Comparison of ENCODE assay signal across 1 cellular context in the genomic region with DNA sequence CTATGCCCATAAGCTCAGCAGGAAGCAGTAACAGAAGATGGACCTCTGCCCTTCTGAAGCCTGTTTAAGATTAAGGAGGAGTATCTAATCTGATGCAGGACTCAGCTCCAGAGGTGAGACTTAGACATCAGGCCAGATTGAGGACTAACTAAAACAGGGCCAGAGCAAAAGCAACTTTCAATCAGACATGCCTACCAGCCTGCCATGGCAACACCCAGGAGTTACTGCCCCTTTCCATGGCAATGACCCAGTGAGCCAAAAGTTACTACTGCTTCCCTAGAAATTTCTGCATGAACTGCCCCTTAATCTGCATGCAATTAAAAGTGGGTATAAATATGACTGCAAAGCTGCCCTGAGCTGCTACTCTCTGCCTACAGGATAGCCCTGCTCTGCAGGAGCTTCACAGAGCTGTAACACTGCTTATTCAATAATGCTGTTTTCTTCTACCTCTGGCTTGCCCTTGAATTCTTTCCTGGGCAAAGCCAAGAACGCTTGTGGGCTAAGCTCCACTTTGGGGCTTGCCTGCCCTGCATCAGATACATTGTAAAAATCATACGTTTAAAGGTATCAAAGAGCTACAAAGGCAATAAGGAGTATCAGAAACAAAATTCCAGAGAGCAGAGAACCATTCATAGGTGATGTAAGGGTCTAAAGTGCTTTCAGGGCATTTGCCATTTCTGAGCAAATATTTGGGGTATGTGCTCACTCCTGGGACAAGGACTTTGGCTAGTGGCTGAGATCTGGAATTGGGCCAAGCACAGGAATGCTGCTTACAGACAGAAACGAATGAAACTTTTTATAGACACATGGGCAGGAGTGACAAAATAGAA.
A peak's percentile ranks its signal among the peaks of the same experiment; 100 is the strongest.
TF ChIP-seq lines count a peak whose summit lies in the region.

No MANE protein-coding gene starts in this region.

TF ChIP-seq in HepG2, 621 proteins besides CTCF, POLR2A, EP300 and RAD21 (continues in another document):
- peak; percentile 20; the same call in 1 of the 2 replicates for TF ChIP-seq ARID4A (CRISPR knock-in tag; IDR thresholded peaks at IDR 0.05; ENCODE audit: borderline replicate concordance)
- TF ChIP-seq KDM3A (CRISPR knock-in tag; IDR thresholded peaks at IDR 0.05; ENCODE audit: low read depth) = peak; percentile 39; the same call in 1 of the 2 replicates
- TF ChIP-seq ZFP1 (CRISPR knock-in tag; IDR thresholded peaks at IDR 0.05) = no peak
- no peak for TF ChIP-seq ZNF619 (CRISPR knock-in tag; IDR thresholded peaks at IDR 0.05)
- TF ChIP-seq ZNF138 (CRISPR knock-in tag; IDR thresholded peaks at IDR 0.05; ENCODE audit: low read depth) = no peak
- no peak for TF ChIP-seq ZNF607 (CRISPR knock-in tag; IDR thresholded peaks at IDR 0.05; ENCODE audit: borderline replicate concordance)
- no peak for TF ChIP-seq MZF1 (CRISPR knock-in tag; IDR thresholded peaks at IDR 0.05; ENCODE audit: borderline replicate concordance)
- TF ChIP-seq TRIM22 (IDR thresholded peaks at IDR 0.05) = no peak
- TF ChIP-seq FOSL2 (CRISPR knock-in tag; IDR thresholded peaks at IDR 0.05) = peak; percentile 70
- peak; percentile 29; the same call in 1 of the 2 replicates for TF ChIP-seq ZMYM3 (CRISPR knock-in tag; IDR thresholded peaks at IDR 0.05)
- TF ChIP-seq ZNF678 (CRISPR knock-in tag; IDR thresholded peaks at IDR 0.05) = no peak
- TF ChIP-seq ZNF772 (CRISPR knock-in tag; IDR thresholded peaks at IDR 0.05) = no peak
- TF ChIP-seq SIX1 (CRISPR knock-in tag; IDR thresholded peaks at IDR 0.05; ENCODE audit: borderline replicate concordance) = no peak
- no peak for TF ChIP-seq SNAPC4 (CRISPR knock-in tag; IDR thresholded peaks at IDR 0.05)
- TF ChIP-seq, protein P1, sequence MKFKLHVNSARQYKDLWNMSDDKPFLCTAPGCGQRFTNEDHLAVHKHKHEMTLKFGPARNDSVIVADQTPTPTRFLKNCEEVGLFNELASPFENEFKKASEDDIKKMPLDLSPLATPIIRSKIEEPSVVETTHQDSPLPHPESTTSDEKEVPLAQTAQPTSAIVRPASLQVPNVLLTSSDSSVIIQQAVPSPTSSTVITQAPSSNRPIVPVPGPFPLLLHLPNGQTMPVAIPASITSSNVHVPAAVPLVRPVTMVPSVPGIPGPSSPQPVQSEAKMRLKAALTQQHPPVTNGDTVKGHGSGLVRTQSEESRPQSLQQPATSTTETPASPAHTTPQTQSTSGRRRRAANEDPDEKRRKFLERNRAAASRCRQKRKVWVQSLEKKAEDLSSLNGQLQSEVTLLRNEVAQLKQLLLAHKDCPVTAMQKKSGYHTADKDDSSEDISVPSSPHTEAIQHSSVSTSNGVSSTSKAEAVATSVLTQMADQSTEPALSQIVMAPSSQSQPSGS (CRISPR knock-in tag; IDR thresholded peaks at IDR 0.05) = peak; percentile 55; the same call in 1 of the 2 replicates
- TF ChIP-seq ZNF30 (CRISPR knock-in tag; IDR thresholded peaks at IDR 0.05) = no peak
- TF ChIP-seq ZXDC (CRISPR knock-in tag; IDR thresholded peaks at IDR 0.05) = no peak
- no peak for TF ChIP-seq ZNF3 (CRISPR knock-in tag; IDR thresholded peaks at IDR 0.05)
- no peak for TF ChIP-seq FIP1L1 (IDR thresholded peaks at IDR 0.05; ENCODE audit: borderline replicate concordance, insufficient read depth, low read depth, low read length)
- no peak for TF ChIP-seq UBTF (CRISPR knock-in tag; IDR thresholded peaks at IDR 0.05)
- no peak for TF ChIP-seq ZBTB38 (CRISPR knock-in tag; IDR thresholded peaks at IDR 0.05)
- TF ChIP-seq ZNF367 (CRISPR knock-in tag; IDR thresholded peaks at IDR 0.05; ENCODE audit: borderline replicate concordance) = no peak
- no peak for TF ChIP-seq ETV6 (CRISPR knock-in tag; conservative IDR thresholded peaks at IDR 0.05)
- TF ChIP-seq RXRB (CRISPR knock-in tag; IDR thresholded peaks at IDR 0.05; ENCODE audit: borderline replicate concordance) = peak; percentile 69
- TF ChIP-seq CREM (IDR thresholded peaks at IDR 0.05) = peak; percentile 60; the same call in 1 of the 2 replicates
- TF ChIP-seq CREM (CRISPR knock-in tag; IDR thresholded peaks at IDR 0.05) = no peak
- TF ChIP-seq REST (IDR thresholded peaks at IDR 0.05; ENCODE audit: borderline replicate concordance in 1 of 2, low read depth in 1 of 2, low read length in 2 of 2) = no peak
- TF ChIP-seq, protein P2, sequence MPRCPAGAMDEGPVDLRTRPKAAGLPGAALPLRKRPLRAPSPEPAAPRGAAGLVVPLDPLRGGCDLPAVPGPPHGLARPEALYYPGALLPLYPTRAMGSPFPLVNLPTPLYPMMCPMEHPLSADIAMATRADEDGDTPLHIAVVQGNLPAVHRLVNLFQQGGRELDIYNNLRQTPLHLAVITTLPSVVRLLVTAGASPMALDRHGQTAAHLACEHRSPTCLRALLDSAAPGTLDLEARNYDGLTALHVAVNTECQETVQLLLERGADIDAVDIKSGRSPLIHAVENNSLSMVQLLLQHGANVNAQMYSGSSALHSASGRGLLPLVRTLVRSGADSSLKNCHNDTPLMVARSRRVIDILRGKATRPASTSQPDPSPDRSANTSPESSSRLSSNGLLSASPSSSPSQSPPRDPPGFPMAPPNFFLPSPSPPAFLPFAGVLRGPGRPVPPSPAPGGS (CRISPR knock-in tag; IDR thresholded peaks at IDR 0.05) = no peak
- TF ChIP-seq ZNF749 (CRISPR knock-in tag; IDR thresholded peaks at IDR 0.05; ENCODE audit: borderline replicate concordance) = no peak
